ENCODE assay signal across 1 cellular context in the genomic region with DNA sequence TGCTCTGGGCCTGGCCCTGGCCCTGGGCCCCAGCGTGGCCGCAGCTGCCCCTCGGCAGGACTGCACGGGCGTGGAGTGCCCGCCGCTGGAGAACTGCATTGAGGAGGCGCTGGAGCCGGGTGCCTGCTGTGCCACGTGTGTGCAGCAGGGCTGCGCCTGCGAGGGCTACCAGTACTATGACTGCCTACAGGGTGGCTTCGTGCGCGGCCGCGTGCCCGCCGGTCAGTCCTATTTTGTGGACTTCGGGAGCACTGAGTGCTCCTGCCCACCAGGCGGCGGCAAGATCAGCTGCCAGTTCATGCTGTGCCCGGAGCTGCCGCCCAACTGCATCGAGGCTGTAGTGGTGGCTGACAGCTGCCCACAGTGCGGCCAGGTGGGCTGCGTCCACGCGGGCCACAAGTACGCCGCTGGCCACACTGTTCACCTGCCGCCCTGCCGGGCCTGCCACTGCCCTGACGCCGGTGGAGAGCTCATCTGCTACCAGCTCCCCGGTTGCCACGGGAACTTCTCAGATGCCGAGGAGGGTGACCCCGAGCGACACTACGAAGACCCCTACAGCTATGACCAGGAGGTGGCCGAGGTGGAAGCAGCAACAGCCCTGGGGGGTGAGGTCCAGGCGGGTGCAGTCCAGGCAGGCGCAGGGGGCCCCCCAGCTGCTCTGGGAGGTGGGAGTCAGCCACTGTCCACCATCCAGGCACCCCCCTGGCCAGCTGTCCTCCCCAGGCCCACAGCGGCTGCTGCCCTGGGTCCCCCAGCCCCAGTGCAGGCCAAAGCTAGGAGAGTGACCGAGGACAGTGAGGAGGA.
A peak's percentile ranks its signal among the peaks of the same experiment; 100 is the strongest.
TF ChIP-seq lines count a peak whose summit lies in the region.

No MANE protein-coding gene starts in this region.

TF ChIP-seq in HepG2, 621 proteins besides CTCF, POLR2A, EP300 and RAD21 (continues in another document):
- TF ChIP-seq ZNF652 (CRISPR knock-in tag; IDR thresholded peaks at IDR 0.05; ENCODE audit: borderline replicate concordance, low read depth) (no peak), DR1 (CRISPR knock-in tag; IDR thresholded peaks at IDR 0.05) (no peak), PITX1 (CRISPR knock-in tag; IDR thresholded peaks at IDR 0.05) (no peak), SNAPC2 (CRISPR knock-in tag; IDR thresholded peaks at IDR 0.05) (no peak), TBP (CRISPR knock-in tag; IDR thresholded peaks at IDR 0.05) (no peak), ZNF768 (CRISPR knock-in tag; IDR thresholded peaks at IDR 0.05) (0 out of 2 replicates have a peak, but pooled peaks have one; percentile 15), JARID2 (CRISPR knock-in tag; IDR thresholded peaks at IDR 0.05; ENCODE audit: insufficient replicate concordance) (no peak), SNAI1 (CRISPR knock-in tag; IDR thresholded peaks at IDR 0.05; ENCODE audit: borderline replicate concordance) (no peak), IRX3 (CRISPR knock-in tag; IDR thresholded peaks at IDR 0.05; ENCODE audit: borderline replicate concordance, low read depth) (no peak), ZNF431 (CRISPR knock-in tag; IDR thresholded peaks at IDR 0.05; ENCODE audit: borderline replicate concordance, low read depth) (no peak), ZNF205 (CRISPR knock-in tag; IDR thresholded peaks at IDR 0.05) (no peak), ZNF3 (CRISPR knock-in tag; IDR thresholded peaks at IDR 0.05) (no peak), IKZF5 (CRISPR knock-in tag; IDR thresholded peaks at IDR 0.05) (no peak), HNRNPL (IDR thresholded peaks at IDR 0.05; ENCODE audit: low read depth, low read length) (peak; percentile 70; the same call in 1 of the 2 replicates), BRD4 (CRISPR knock-in tag; IDR thresholded peaks at IDR 0.05) (no peak), HOXA9 (CRISPR knock-in tag; IDR thresholded peaks at IDR 0.05; ENCODE audit: borderline replicate concordance) (no peak), RARA (CRISPR knock-in tag; IDR thresholded peaks at IDR 0.05) (no peak), ZBTB43 (CRISPR knock-in tag; conservative IDR thresholded peaks at IDR 0.05) (no peak), STAG1 (CRISPR knock-in tag; IDR thresholded peaks at IDR 0.05) (peak; percentile 56), PHF20 (CRISPR knock-in tag; IDR thresholded peaks at IDR 0.05) (no peak), ZNF317 (CRISPR knock-in tag; IDR thresholded peaks at IDR 0.05) (no peak), RBAK (CRISPR knock-in tag; IDR thresholded peaks at IDR 0.05) (no peak), HDAC6 (IDR thresholded peaks at IDR 0.05; ENCODE audit: low read depth, low read length) (no peak), MYNN (CRISPR knock-in tag; IDR thresholded peaks at IDR 0.05; ENCODE audit: low read depth) (no peak), ZFP36L2 (CRISPR knock-in tag; IDR thresholded peaks at IDR 0.05) (no peak), ATF3 (CRISPR knock-in tag; IDR thresholded peaks at IDR 0.05) (no peak), NFKBIZ (CRISPR knock-in tag; IDR thresholded peaks at IDR 0.05) (no peak), FOXM1 (CRISPR knock-in tag; IDR thresholded peaks at IDR 0.05) (no peak), ZNF138 (CRISPR knock-in tag; IDR thresholded peaks at IDR 0.05; ENCODE audit: low read depth) (no peak), ZFYVE20 (CRISPR knock-in tag; IDR thresholded peaks at IDR 0.05; ENCODE audit: borderline replicate concordance, low read depth) (no peak), ARID4A (CRISPR knock-in tag; IDR thresholded peaks at IDR 0.05; ENCODE audit: borderline replicate concordance) (no peak), MED1 (CRISPR knock-in tag; IDR thresholded peaks at IDR 0.05) (no peak), SMYD3 (CRISPR knock-in tag; IDR thresholded peaks at IDR 0.05) (no peak), ZNF234 (CRISPR knock-in tag; conservative IDR thresholded peaks at IDR 0.05) (no peak), FIP1L1 (IDR thresholded peaks at IDR 0.05; ENCODE audit: borderline replicate concordance, insufficient read depth, low read depth, low read length) (no peak), ZBTB20 (CRISPR knock-in tag; IDR thresholded peaks at IDR 0.05; ENCODE audit: borderline replicate concordance, low read depth) (no peak), ZNF274 (CRISPR knock-in tag; IDR thresholded peaks at IDR 0.05) (no peak), ZNF883 (CRISPR knock-in tag; IDR thresholded peaks at IDR 0.05; ENCODE audit: not compliant biosample characterization) (no peak), ZNF451 (CRISPR knock-in tag; IDR thresholded peaks at IDR 0.05) (no peak), CHD4 (IDR thresholded peaks at IDR 0.05; ENCODE audit: borderline replicate concordance, low read length) (no peak), NRL (CRISPR knock-in tag; IDR thresholded peaks at IDR 0.05; ENCODE audit: borderline replicate concordance) (peak; percentile 31; the same call in 1 of the 2 replicates), ZNF510 (CRISPR knock-in tag; IDR thresholded peaks at IDR 0.05; ENCODE audit: low read depth) (no peak), ETV6 (CRISPR knock-in tag; conservative IDR thresholded peaks at IDR 0.05) (no peak), EHMT2 (IDR thresholded peaks at IDR 0.05; ENCODE audit: borderline replicate concordance, low read depth, low read length) (no peak), ZC3H13 (CRISPR knock-in tag; IDR thresholded peaks at IDR 0.05) (no peak), ZNF75D (CRISPR knock-in tag; IDR thresholded peaks at IDR 0.05; ENCODE audit: borderline replicate concordance) (no peak), ZNF724P (CRISPR knock-in tag; IDR thresholded peaks at IDR 0.05; ENCODE audit: borderline replicate concordance) (no peak), JDP2 (CRISPR knock-in tag; IDR thresholded peaks at IDR 0.05; ENCODE audit: borderline replicate concordance) (no peak)
- TF ChIP-seq, protein P1, sequence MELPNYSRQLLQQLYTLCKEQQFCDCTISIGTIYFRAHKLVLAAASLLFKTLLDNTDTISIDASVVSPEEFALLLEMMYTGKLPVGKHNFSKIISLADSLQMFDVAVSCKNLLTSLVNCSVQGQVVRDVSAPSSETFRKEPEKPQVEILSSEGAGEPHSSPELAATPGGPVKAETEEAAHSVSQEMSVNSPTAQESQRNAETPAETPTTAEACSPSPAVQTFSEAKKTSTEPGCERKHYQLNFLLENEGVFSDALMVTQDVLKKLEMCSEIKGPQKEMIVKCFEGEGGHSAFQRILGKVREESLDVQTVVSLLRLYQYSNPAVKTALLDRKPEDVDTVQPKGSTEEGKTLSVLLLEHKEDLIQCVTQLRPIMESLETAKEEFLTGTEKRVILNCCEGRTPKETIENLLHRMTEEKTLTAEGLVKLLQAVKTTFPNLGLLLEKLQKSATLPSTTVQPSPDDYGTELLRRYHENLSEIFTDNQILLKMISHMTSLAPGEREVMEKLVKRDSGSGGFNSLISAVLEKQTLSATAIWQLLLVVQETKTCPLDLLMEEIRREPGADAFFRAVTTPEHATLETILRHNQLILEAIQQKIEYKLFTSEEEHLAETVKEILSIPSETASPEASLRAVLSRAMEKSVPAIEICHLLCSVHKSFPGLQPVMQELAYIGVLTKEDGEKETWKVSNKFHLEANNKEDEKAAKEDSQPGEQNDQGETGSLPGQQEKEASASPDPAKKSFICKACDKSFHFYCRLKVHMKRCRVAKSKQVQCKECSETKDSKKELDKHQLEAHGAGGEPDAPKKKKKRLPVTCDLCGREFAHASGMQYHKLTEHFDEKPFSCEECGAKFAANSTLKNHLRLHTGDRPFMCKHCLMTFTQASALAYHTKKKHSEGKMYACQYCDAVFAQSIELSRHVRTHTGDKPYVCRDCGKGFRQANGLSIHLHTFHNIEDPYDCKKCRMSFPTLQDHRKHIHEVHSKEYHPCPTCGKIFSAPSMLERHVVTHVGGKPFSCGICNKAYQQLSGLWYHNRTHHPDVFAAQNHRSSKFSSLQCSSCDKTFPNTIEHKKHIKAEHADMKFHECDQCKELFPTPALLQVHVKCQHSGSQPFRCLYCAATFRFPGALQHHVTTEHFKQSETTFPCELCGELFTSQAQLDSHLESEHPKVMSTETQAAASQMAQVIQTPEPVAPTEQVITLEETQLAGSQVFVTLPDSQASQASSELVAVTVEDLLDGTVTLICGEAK (IDR thresholded peaks at IDR 0.05) = no peak
- TF ChIP-seq, protein P1 (CRISPR knock-in tag; IDR thresholded peaks at IDR 0.05) = no peak
- TF ChIP-seq, protein P2, sequence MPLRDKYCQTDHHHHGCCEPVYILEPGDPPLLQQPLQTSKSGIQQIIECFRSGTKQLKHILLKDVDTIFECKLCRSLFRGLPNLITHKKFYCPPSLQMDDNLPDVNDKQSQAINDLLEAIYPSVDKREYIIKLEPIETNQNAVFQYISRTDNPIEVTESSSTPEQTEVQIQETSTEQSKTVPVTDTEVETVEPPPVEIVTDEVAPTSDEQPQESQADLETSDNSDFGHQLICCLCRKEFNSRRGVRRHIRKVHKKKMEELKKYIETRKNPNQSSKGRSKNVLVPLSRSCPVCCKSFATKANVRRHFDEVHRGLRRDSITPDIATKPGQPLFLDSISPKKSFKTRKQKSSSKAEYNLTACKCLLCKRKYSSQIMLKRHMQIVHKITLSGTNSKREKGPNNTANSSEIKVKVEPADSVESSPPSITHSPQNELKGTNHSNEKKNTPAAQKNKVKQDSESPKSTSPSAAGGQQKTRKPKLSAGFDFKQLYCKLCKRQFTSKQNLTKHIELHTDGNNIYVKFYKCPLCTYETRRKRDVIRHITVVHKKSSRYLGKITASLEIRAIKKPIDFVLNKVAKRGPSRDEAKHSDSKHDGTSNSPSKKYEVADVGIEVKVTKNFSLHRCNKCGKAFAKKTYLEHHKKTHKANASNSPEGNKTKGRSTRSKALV (CRISPR knock-in tag; IDR thresholded peaks at IDR 0.05) = no peak
